In genomic region chr13:24921881-24922280, GRCh38 we compare ENCODE assay signal across 8 cellular contexts.
A peak's percentile ranks its signal among the peaks of the same experiment; 100 is the strongest.
DNase-seq lines count a peak whose midpoint lies in the region; ATAC-seq and TF ChIP-seq lines count a peak whose summit lies in the region.

No MANE protein-coding gene starts in this region.

- H3K36me3 Mint-ChIP-seq in activated CD4-positive, alpha-beta T cell treated with anti-CD3 and anti-CD28 coated beads for 36 hours (ENCODE audit: low read depth), result peaks cover 3% of the 10 kb centered on the region
- peaks cover 3% of the 10 kb centered on the region for H3K36me3 Mint-ChIP-seq in activated T-helper 2 cell treated with anti-CD3 and anti-CD28 coated beads, Interferon-gamma antibody, Interleukin-2, Interleukin-4, amounts not matched to agents 10 μg/mL and 5 μg/mL and 100 μg/mL, durations not matched to agents 14 hours and 24 hours and 36 hours (ENCODE audit: low read depth)

- DNase-seq in activated CD4-positive, alpha-beta T cell treated with anti-CD3 and anti-CD28 coated beads for 36 hours, result no peak
- DNase-seq in activated CD4-positive, alpha-beta T cell treated with anti-CD3 and anti-CD28 coated beads for 4 hours, result no peak
- DNase-seq in activated T-helper 2 cell treated with anti-CD3 and anti-CD28 coated beads, Interferon-gamma antibody, Interleukin-2, Interleukin-4, amounts not matched to agents 10 μg/mL and 5 μg/mL and 100 μg/mL, durations not matched to agents 14 hours and 24 hours and 36 hours (ENCODE audit: low spot score), result no peak
- DNase-seq in kidney epithelial cell (ENCODE audit: low read depth) (no peak), suprapubic skin (ENCODE audit: low spot score in 2 of 2) (no peak), NCI-H748 treated with DMSO at 0.1 percent for 48 hours (lab: John Stamatoyannopoulos, UW) (no peak), NCI-H1417 (lab: John Stamatoyannopoulos, UW) (no peak)

- no peak for ATAC-seq in activated CD4-positive, alpha-beta T cell treated with anti-CD3 and anti-CD28 coated beads for 36 hours
- ATAC-seq in GM19324 (IDR thresholded peaks at IDR 0.05; ENCODE audit: low FRiP score, unreplicated experiment), result no peak

- H3K9me3 Mint-ChIP-seq in activated CD4-positive, alpha-beta T cell treated with anti-CD3 and anti-CD28 coated beads for 36 hours (ENCODE audit: low read depth), result no peaks in the 10 kb centered on the region
- no peaks in the 10 kb centered on the region for H3K9me3 Mint-ChIP-seq in activated T-helper 2 cell treated with anti-CD3 and anti-CD28 coated beads, Interferon-gamma antibody, Interleukin-2, Interleukin-4, amounts not matched to agents 10 μg/mL and 5 μg/mL and 100 μg/mL, durations not matched to agents 14 hours and 24 hours and 36 hours

- no peak overlapping the region for H3K27ac Mint-ChIP-seq in activated CD4-positive, alpha-beta T cell treated with anti-CD3 and anti-CD28 coated beads for 36 hours
- peak overlapping the region; percentile 82 for H3K27ac Mint-ChIP-seq in activated T-helper 2 cell treated with anti-CD3 and anti-CD28 coated beads, Interferon-gamma antibody, Interleukin-2, Interleukin-4, amounts not matched to agents 10 μg/mL and 5 μg/mL and 100 μg/mL, durations not matched to agents 14 hours and 24 hours and 36 hours

- H3K27ac ChIP-seq in suprapubic skin, result no peak overlapping the region

- CTCF ChIA-PET in activated CD4-positive, alpha-beta T cell treated with anti-CD3 and anti-CD28 coated beads for 36 hours (lab: Charles Lee), result no interaction called here

- H3K27me3 Mint-ChIP-seq in activated CD4-positive, alpha-beta T cell treated with anti-CD3 and anti-CD28 coated beads for 36 hours, result no peaks in the 10 kb centered on the region
- no peaks in the 10 kb centered on the region for H3K27me3 Mint-ChIP-seq in activated T-helper 2 cell treated with anti-CD3 and anti-CD28 coated beads, Interferon-gamma antibody, Interleukin-2, Interleukin-4, amounts not matched to agents 10 μg/mL and 5 μg/mL and 100 μg/mL, durations not matched to agents 14 hours and 24 hours and 36 hours (ENCODE audit: low read depth)

- H3K27me3 ChIP-seq in kidney epithelial cell (ENCODE audit: control insufficient read depth, insufficient read depth, low read length), result no peaks in the 10 kb centered on the region
- no peaks in the 10 kb centered on the region for H3K27me3 ChIP-seq in suprapubic skin

- peak overlapping the region; percentile 97 for H3K4me3 Mint-ChIP-seq in activated CD4-positive, alpha-beta T cell treated with anti-CD3 and anti-CD28 coated beads for 36 hours
- peak overlapping the region; percentile 92 for H3K4me3 Mint-ChIP-seq in activated T-helper 2 cell treated with anti-CD3 and anti-CD28 coated beads, Interferon-gamma antibody, Interleukin-2, Interleukin-4, amounts not matched to agents 10 μg/mL and 5 μg/mL and 100 μg/mL, durations not matched to agents 14 hours and 24 hours and 36 hours (ENCODE audit: low read depth)

- H3K4me3 ChIP-seq in kidney epithelial cell (ENCODE audit: low read depth, low read length), result peak overlapping the region; percentile 97
- H3K4me3 ChIP-seq in suprapubic skin, result peak overlapping the region; percentile 82

- TF ChIP-seq EP300 in suprapubic skin (IDR thresholded peaks at IDR 0.05), result no peak

- POLR2A ChIA-PET in activated CD4-positive, alpha-beta T cell treated with anti-CD3 and anti-CD28 coated beads for 36 hours (lab: Charles Lee), result no interaction called here

- TF ChIP-seq CTCF in kidney epithelial cell (IDR thresholded peaks at IDR 0.05; ENCODE audit: insufficient read depth, low read length, poor library complexity, severe bottlenecking) (no peak), suprapubic skin (IDR thresholded peaks at IDR 0.05) (no peak)

- H3K36me3 ChIP-seq in kidney epithelial cell (ENCODE audit: control insufficient read depth, insufficient read depth, low read length), result no peaks in the 10 kb centered on the region
- H3K36me3 ChIP-seq in suprapubic skin, result no peaks in the 10 kb centered on the region

- no peak for TF ChIP-seq POLR2A in suprapubic skin (IDR thresholded peaks at IDR 0.05)

- WGBS in suprapubic skin, result 33% methylated on average over 5 of the region's 5 CpGs

- H3K9me3 ChIP-seq in suprapubic skin, result no peaks in the 10 kb centered on the region

- H3K4me1 ChIP-seq in suprapubic skin, result peaks cover 10% of the 10 kb centered on the region

- intact Hi-C loops in activated CD4-positive, alpha-beta T cell treated with anti-CD3 and anti-CD28 coated beads for 36 hours (cut with DNase I, micrococcal nuclease), result loop anchor here (1.0 to 10.0 kb wide), 8 partner anchors 365 to 1333 kb away; partner anchors contain the start of genes NUP58 (in 2 of the 2), CDK8 (in 1 of the 2), MTMR6 (in 1 of the 2) and PARP4 (in 1 of the 2)
- intact Hi-C loops in activated T-helper 2 cell treated with anti-CD3 and anti-CD28 coated beads, Interferon-gamma antibody, Interleukin-2, Interleukin-4, amounts not matched to agents 10 μg/mL and 5 μg/mL and 100 μg/mL, durations not matched to agents 14 hours and 24 hours and 36 hours (cut with micrococcal nuclease), result loop anchor here (5.0 kb wide), 1 partner anchor 410 kb away; the partner anchor contains the start of gene PARP4

- peaks cover 9% of the 10 kb centered on the region for H3K4me1 Mint-ChIP-seq in activated CD4-positive, alpha-beta T cell treated with anti-CD3 and anti-CD28 coated beads for 36 hours
- peaks cover 23% of the 10 kb centered on the region for H3K4me1 Mint-ChIP-seq in activated T-helper 2 cell treated with anti-CD3 and anti-CD28 coated beads, Interferon-gamma antibody, Interleukin-2, Interleukin-4, amounts not matched to agents 10 μg/mL and 5 μg/mL and 100 μg/mL, durations not matched to agents 14 hours and 24 hours and 36 hours (ENCODE audit: low read depth)
